Comparison of ENCODE assay signal across 1 cellular context in the genomic region with DNA sequence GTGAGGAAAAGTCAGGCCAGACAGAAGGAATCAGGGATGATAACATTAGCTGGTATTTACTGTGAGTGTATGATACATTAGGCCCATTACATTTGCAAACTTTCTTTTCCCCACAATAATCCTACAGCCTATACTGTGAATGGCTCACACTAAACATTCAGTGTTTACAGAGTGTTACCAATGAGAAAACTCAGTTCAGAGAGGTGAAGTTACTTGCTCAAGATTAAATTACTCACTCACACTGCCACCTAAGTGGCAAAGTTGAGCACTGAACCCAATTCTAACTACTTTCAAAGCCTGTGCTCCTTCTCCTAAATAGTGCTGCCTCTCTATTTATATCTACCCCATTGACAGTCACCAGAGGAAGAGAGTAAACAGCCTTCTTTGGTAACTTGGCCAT.
TF ChIP-seq lines count a peak whose summit lies in the region.

No MANE protein-coding gene starts in this region.

TF ChIP-seq in A549, 52 proteins besides CTCF, POLR2A, EP300 and RAD21:
- TF ChIP-seq MYC (IDR thresholded peaks at IDR 0.05; ENCODE audit: borderline replicate concordance, low read length): no peak
- no peak for TF ChIP-seq ZFP36 (IDR thresholded peaks at IDR 0.05; ENCODE audit: borderline replicate concordance, partially characterized antibody)
- no peak for TF ChIP-seq ZC3H11A (IDR thresholded peaks at IDR 0.05)
